Comparison of ENCODE assay signal across 14 cellular contexts in genomic region chr7:157963526-157963925, GRCh38.
DNase-seq lines count a peak whose midpoint lies in the region; TF ChIP-seq lines count a peak whose summit lies in the region.
"Had no signal": no experiment of that assay in that cellular context is flagged by ENCODE, and none has a peak within 500 bp of the region (broad histone marks: within the 10 kb centered on the region; RNA-seq: fewer than 3 reads in every experiment).

No MANE protein-coding gene starts in this region.

- peaks cover 1 to 16% of the 10 kb centered on the region in 2 experiments; a peak in 4 of 5 replicates for H3K9me3 Mint-ChIP-seq in H9
- peaks cover 15% of the 10 kb centered on the region for H3K9me3 Mint-ChIP-seq in chondrocyte (ENCODE audit: low read depth)

- no peak overlapping the region for H3K9ac ChIP-seq in H9 (ENCODE audit: extremely low read depth, insufficient read length, low read length)
- H3K9ac ChIP-seq: GM23248 had no signal

- no peak for TF ChIP-seq POLR2A in spleen (IDR thresholded peaks at IDR 0.05)

- H3T11ph ChIP-seq in H9 (ENCODE audit: low read length) = no peak overlapping the region

- no peak overlapping the region for H3K18ac ChIP-seq in H9 (ENCODE audit: insufficient read length, low read depth, low read length)

- H3K27ac Mint-ChIP-seq in H9 (no peak overlapping the region), chondrocyte (ENCODE audit: unreplicated experiment) (no peak overlapping the region)
- H3K27ac Mint-ChIP-seq: CD4-positive, alpha-beta memory T cell had no signal

- H3K9me3 ChIP-seq in H9 (ENCODE audit: control insufficient read depth, low read depth, low read length) (no peaks in the 10 kb centered on the region), spleen (peaks cover 0 to 9% (median 0%) of the 10 kb centered on the region in 8 donors)

- H3K14ac ChIP-seq in H9 (ENCODE audit: insufficient read depth, low read length) = peak overlapping the region; percentile 28; the same call in 1 of the 2 replicates

- no peak overlapping the region for H2AFZ ChIP-seq in H9 (ENCODE audit: low read length)
- H2AFZ ChIP-seq: GM23248 had no signal

- DNase-seq in H9 = peak; percentile 18
- peak; percentile 40 for DNase-seq in chondrocyte (ENCODE audit: low spot score)
- DNase-seq in islet precursor cell = peak; percentile 27
- peak; percentile 36 for DNase-seq in spleen
- no peak for DNase-seq in amniotic stem cell (lab: John Stamatoyannopoulos, UW)
- no peak for DNase-seq in SKM-1 (lab: John Stamatoyannopoulos, UW; ENCODE audit: unreplicated experiment)
- DNase-seq: C1 segment of cervical spinal cord; Calu3; CD4-positive, alpha-beta memory T cell; COR-L47; DMS79 treated with DMSO at 0.1 percent for 48 hours; GF-D8; GM23248; H7 had no signal

- H4K91ac ChIP-seq in H9 (ENCODE audit: insufficient read length, low read depth, low read length) = no peak overlapping the region

- no peak overlapping the region for H3K4me2 ChIP-seq in H9 (ENCODE audit: insufficient read depth, insufficient read length, low read length)

- no peak overlapping the region for H2BK12ac ChIP-seq in H9 (ENCODE audit: insufficient read length, low read depth, low read length)

- H3K4me1 Mint-ChIP-seq in H9 = peaks cover 14 to 17% of the 10 kb centered on the region in 2 experiments
- H3K4me1 Mint-ChIP-seq in chondrocyte (ENCODE audit: low read depth) = no peaks in the 10 kb centered on the region

- H3K4me1 ChIP-seq in H9 (ENCODE audit: insufficient read depth, low read length) (peaks cover 5% of the 10 kb centered on the region; the same call in 1 of the 2 replicates), spleen (no peaks in the 10 kb centered on the region)

- H2BK5ac ChIP-seq in H9 (ENCODE audit: insufficient read length, low read length) = no peak overlapping the region

- TF ChIP-seq CTCF in H9 (conservative IDR thresholded peaks at IDR 0.05) (no peak), chondrocyte (IDR thresholded peaks at IDR 0.05) (no peak), spleen (IDR thresholded peaks at IDR 0.05 in 8 of 11, conservative IDR thresholded peaks at IDR 0.05 in 3 of 11) (no peak)

- H3K36me3 Mint-ChIP-seq in H9 (ENCODE audit: insufficient read depth in 1 of 3, low read depth in 3 of 3) = peaks cover 5 to 9% (median 6%) of the 10 kb centered on the region in 3 experiments; a peak in 6 of 7 replicates
- H3K36me3 Mint-ChIP-seq in chondrocyte (ENCODE audit: low read depth) = no peaks in the 10 kb centered on the region
- H3K36me3 Mint-ChIP-seq: CD4-positive, alpha-beta memory T cell had no signal

- H2AK5ac ChIP-seq in H9 (ENCODE audit: insufficient read length, low read length) = no peak overlapping the region

- intact Hi-C loops in spleen (cut with DNase I; ENCODE audit: low total_unique reads) = no loop called here

- no peak overlapping the region for H3K23ac ChIP-seq in H9 (ENCODE audit: insufficient read length, low read depth, low read length)

- H4K20me1 ChIP-seq in H9 (ENCODE audit: control insufficient read depth, insufficient read depth, insufficient read length) = no peaks in the 10 kb centered on the region

- no peak overlapping the region for H3K4me3 Mint-ChIP-seq in H9
- no peak overlapping the region for H3K4me3 Mint-ChIP-seq in chondrocyte (ENCODE audit: unreplicated experiment)
- H3K4me3 Mint-ChIP-seq: CD4-positive, alpha-beta memory T cell had no signal

- H3K27me3 Mint-ChIP-seq in H9 (ENCODE audit: low read depth) = peaks cover 19% of the 10 kb centered on the region
- peaks cover 1% of the 10 kb centered on the region for H3K27me3 Mint-ChIP-seq in chondrocyte (ENCODE audit: low read depth)

- H3K27ac ChIP-seq in H9 (ENCODE audit: insufficient read length, low read depth, low read length) = no peak overlapping the region
- no peak overlapping the region for H3K27ac ChIP-seq in spleen
- H3K27ac ChIP-seq: GM23248 had no signal

- H3K4ac ChIP-seq in H9 (ENCODE audit: low read depth, low read length) = no peak overlapping the region

- H2BK20ac ChIP-seq in H9 (ENCODE audit: low read depth, low read length, poor library complexity, severe bottlenecking) = no peak overlapping the region

- H3K27me3 ChIP-seq in H9 (ENCODE audit: insufficient read depth, low read length) (no peaks in the 10 kb centered on the region), spleen (replicated peaks in 1 of 7) (peaks cover 0 to 25% (median 6%) of the 10 kb centered on the region in 7 donors)

- H3K23me2 ChIP-seq in H9 (ENCODE audit: insufficient read length, low read depth, low read length, poor library complexity, severe bottlenecking) = peaks cover 3% of the 10 kb centered on the region

- WGBS in H9 (ENCODE audit: extremely low coverage, insufficient read length, low lambda C conversion rate) = no CpG with 5 or more reads among the region's 9 CpGs
- 67 to 86% (median 76%) methylated on average over 9 of the region's 9 CpGs for WGBS in spleen, 5 donors

- H3K36me3 ChIP-seq in spleen = no peaks in the 10 kb centered on the region

- H2BK15ac ChIP-seq in H9 (ENCODE audit: low read depth, low read length) = no peak overlapping the region

- no peak overlapping the region for H4K5ac ChIP-seq in H9 (ENCODE audit: insufficient read length, low read depth, low read length)

- H4K8ac ChIP-seq in H9 (replicated peaks; ENCODE audit: insufficient read length, low read depth, low read length) = no peak overlapping the region

- no peak overlapping the region for H2BK120ac ChIP-seq in H9 (ENCODE audit: low read depth, low read length, poor library complexity, severe bottlenecking)

- H3K56ac ChIP-seq in H9 (ENCODE audit: insufficient read length, low read depth, low read length) = no peak overlapping the region

- H3K79me1 ChIP-seq in H9 (ENCODE audit: insufficient read depth, low read depth, low read length, poor library complexity, severe bottlenecking) = no peaks in the 10 kb centered on the region

- H3K79me2 ChIP-seq in H9 (ENCODE audit: insufficient read depth, low read length) = no peaks in the 10 kb centered on the region

- no peak overlapping the region for H3K4me3 ChIP-seq in spleen
- H3K4me3 ChIP-seq: GM23248 had no signal

Comparison
In these comparisons a context has a peak if more than half of its experiments do, and no peak if none do; other contexts are left out.
1. DNase-seq: peak in H9 (single experiment), chondrocyte (single experiment), islet precursor cell (single experiment) and spleen (single experiment); none in amniotic stem cell (single experiment) and SKM-1 (single experiment).